In genomic region chr6:134039116-134039515, GRCh38 we compare ENCODE assay signal across 21 cellular contexts. TPM values are rescaled to one million over a fixed set of nuclear protein-coding genes. Genes with fewer than 3 reads are reported as not detected.
"Had no signal": no experiment of that assay in that cellular context is flagged by ENCODE, and none has a peak within 500 bp of the region (broad histone marks: within the 10 kb centered on the region; RNA-seq: fewer than 3 reads in every experiment).

No MANE protein-coding gene starts in this region.

- H3K36me3 ChIP-seq: esophagus muscularis mucosa, gastroesophageal sphincter, left lung, lower lobe of right lung had no signal

- H3K4me1 Mint-ChIP-seq: naive B cell had no signal

- H3K27ac Mint-ChIP-seq: mesothelial cell of epicardium; naive thymus-derived CD8-positive, alpha-beta T cell had no signal

- H3K9me3 ChIP-seq: esophagus muscularis mucosa, gastroesophageal sphincter, heart right ventricle, lower lobe of right lung, mucosa of descending colon had no signal

- H3K4me3 ChIP-seq: coronary artery, dorsolateral prefrontal cortex, esophagus muscularis mucosa, gastroesophageal sphincter, heart right ventricle, left lung, lower lobe of right lung, mucosa of descending colon had no signal

- DNase-seq: dermis blood vessel endothelial cell; dorsolateral prefrontal cortex; effector CD4-positive, alpha-beta T cell; effector memory CD4-positive, alpha-beta T cell; foreskin keratinocyte; glutamatergic neuron; head of caudate nucleus; heart right ventricle; hippocampal formation; left cardiac atrium; left lung; left ventricle myocardium superior; lower lobe of right lung; mesenchymal stem cell; mucosa of descending colon; naive B cell; naive thymus-derived CD8-positive, alpha-beta T cell had no signal

- H3K4me1 ChIP-seq: left lung, lower lobe of right lung had no signal

- ATAC-seq: foreskin keratinocyte; gastroesophageal sphincter; heart right ventricle; left cardiac atrium; left lung; left ventricle myocardium superior; lower lobe of right lung; mucosa of descending colon; naive thymus-derived CD8-positive, alpha-beta T cell had no signal

- H3K4me3 Mint-ChIP-seq: mesothelial cell of epicardium; naive B cell; naive thymus-derived CD8-positive, alpha-beta T cell had no signal

- H3K27ac ChIP-seq: coronary artery, esophagus muscularis mucosa, foreskin keratinocyte, gastroesophageal sphincter, heart right ventricle, left lung, lower lobe of right lung had no signal

- H3K27me3 ChIP-seq: dorsolateral prefrontal cortex, esophagus muscularis mucosa, foreskin keratinocyte, gastroesophageal sphincter, heart right ventricle, left lung had no signal

RNA-seq across cellular contexts. Expression of gene SLC2A12, which starts 13.3 kb away (rescaled TPM):
- total RNA-seq: naive thymus-derived CD8-positive, alpha-beta T cell had no signal
